Comparison of ENCODE assay signal across 20 cellular contexts in the genomic region with DNA sequence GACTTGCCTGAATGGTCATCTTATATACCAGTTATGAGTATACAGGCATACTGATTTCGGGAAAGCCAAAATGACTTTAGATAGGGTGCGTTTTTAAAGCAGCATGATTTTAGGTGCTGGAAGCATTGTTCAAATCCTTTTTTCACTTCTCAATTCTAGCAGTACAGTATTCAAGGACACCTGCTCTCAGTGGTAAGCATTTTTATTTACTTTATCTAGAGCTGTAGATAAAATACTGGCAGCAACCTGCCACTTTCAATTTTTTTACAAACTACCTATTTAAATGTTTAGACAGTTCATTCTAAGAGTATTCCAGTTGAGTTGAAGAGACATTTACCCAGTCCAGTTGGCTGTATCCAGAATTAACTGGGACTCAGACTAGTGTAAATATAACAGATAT. TPM values are rescaled to one million over a fixed set of nuclear protein-coding genes. Genes with fewer than 3 reads are reported as not detected.
DNase-seq lines count a peak whose midpoint lies in the region; ATAC-seq, FAIRE-seq and TF ChIP-seq lines count a peak whose summit lies in the region.
"Had no signal": no experiment of that assay in that cellular context is flagged by ENCODE, and none has a peak within 500 bp of the region (broad histone marks: within the 10 kb centered on the region; RNA-seq: fewer than 3 reads in every experiment).

No MANE protein-coding gene starts in this region.

- no peaks in the 10 kb centered on the region for H3K36me3 ChIP-seq in Panc1 (ENCODE audit: control insufficient read depth, insufficient read depth, low read length)
- H3K36me3 ChIP-seq: MG63, SJSA1 had no signal

- intact Hi-C loops in Panc1 (cut with micrococcal nuclease; ENCODE audit: unreplicated experiment) = no loop called here

- no peaks in the 10 kb centered on the region for H3K4me1 ChIP-seq in Panc1 (ENCODE audit: control insufficient read depth, insufficient read depth, low read length)
- H3K4me1 ChIP-seq: Caco-2, SJSA1 had no signal

- ATAC-seq in Panc1 (no peak), GM21737 (IDR thresholded peaks at IDR 0.05; ENCODE audit: unreplicated experiment) (no peak), GM19023 (IDR thresholded peaks at IDR 0.05; ENCODE audit: unreplicated experiment) (no peak)

- peak; percentile 33 for DNase-seq in NCI-H1417 treated with DMSO at 0.1 percent for 48 hours (lab: John Stamatoyannopoulos, UW)
- peak; percentile 49 for DNase-seq in NCI-H345 treated with DMSO at 0.1 percent for 48 hours (lab: John Stamatoyannopoulos, UW; ENCODE audit: unreplicated experiment)
- no peak for DNase-seq in Panc1 (ENCODE audit: low read depth, low spot score)
- no peak for DNase-seq in activated CD4-positive, alpha-beta T cell treated with anti-CD3 and anti-CD28 coated beads, Interleukin-2, amount 50 U/mL, for 48 hours
- no peak for DNase-seq in activated CD8-positive, alpha-beta memory T cell treated with anti-CD3 and anti-CD28 coated beads, Interleukin-2, amount 50 U/mL, for 48 hours
- DNase-seq: C1 segment of cervical spinal cord; CD4-positive, alpha-beta memory T cell; DND-41; KG1; NCI-H1694 treated with DMSO at 0.1 percent for 48 hours; NK-92 treated with Interleukin-12 subunit alpha and Interleukin-12 subunit beta, amount 100 ng/mL, for 24 hours; Right ventricle myocardium superior; T-helper 1 cell had no signal

- H3K27ac ChIP-seq in Panc1 (ENCODE audit: low read length) = peak overlapping the region; percentile 27; the same call in 1 of the 2 replicates
- H3K27ac ChIP-seq: PC-9, SJSA1 had no signal

- no peaks in the 10 kb centered on the region for H3K27me3 ChIP-seq in Panc1 (ENCODE audit: control insufficient read depth, insufficient read depth, low read length)
- H3K27me3 ChIP-seq: SJSA1 had no signal

- BruUV-seq in Panc1 (replicated peaks; lab: Mats Ljungman, UMichigan) = no TSS peak

- no peak overlapping the region for H3K4me3 ChIP-seq in Panc1 (ENCODE audit: low read depth in 2 of 2, low read length in 2 of 2)
- H3K4me3 ChIP-seq: MG63, PC-9, SJSA1 had no signal

- POLR2A ChIA-PET in Panc1 (lab: Charles Lee) = no interaction called here

- peak; percentile 6 for FAIRE-seq in G401.6 (lab: Jason Lieb, UNC)

- no peaks in the 10 kb centered on the region for H3K9me3 ChIP-seq in Panc1 (ENCODE audit: control insufficient read depth, insufficient read depth, low read depth, low read length)
- H3K9me3 ChIP-seq: MG63, SJSA1 had no signal

- TF ChIP-seq CTCF in Panc1 (IDR thresholded peaks at IDR 0.05) = no peak

- CTCF ChIA-PET in Panc1 (lab: Charles Lee) = interaction anchor here (0.6 kb wide), 1 partner anchor 10 kb away, joined by 3 read pairs; no protein-coding TSS in a partner anchor

- in situ Hi-C loops in Panc1 (cut with HindIII; ENCODE audit: low pct_unique_long_range_greater_than_20kb, low sequenced_read_pairs) = no loop called here

RNA-seq across cellular contexts. Expression of gene TMEM106B, which starts 33.6 kb away (rescaled TPM):
- 89.0 TPM for total RNA-seq in Panc1 (2021; ENCODE audit: unreplicated experiment)
- 51.2 TPM for polyA plus RNA-seq in Panc1 (2012; ENCODE audit: insufficient read length)

Comparison
In these comparisons a context has a peak if more than half of its experiments do, and no peak if none do; other contexts are left out.
1. DNase-seq: peak in NCI-H1417 treated with DMSO at 0.1 percent for 48 hours (single experiment) and NCI-H345 treated with DMSO at 0.1 percent for 48 hours (single experiment); none in Panc1 (single experiment), activated CD4-positive, alpha-beta T cell treated with anti-CD3 and anti-CD28 coated beads, Interleukin-2, amount 50 U/mL, for 48 hours (0 of 2) and activated CD8-positive, alpha-beta memory T cell treated with anti-CD3 and anti-CD28 coated beads, Interleukin-2, amount 50 U/mL, for 48 hours (single experiment).